In the genomic region with DNA sequence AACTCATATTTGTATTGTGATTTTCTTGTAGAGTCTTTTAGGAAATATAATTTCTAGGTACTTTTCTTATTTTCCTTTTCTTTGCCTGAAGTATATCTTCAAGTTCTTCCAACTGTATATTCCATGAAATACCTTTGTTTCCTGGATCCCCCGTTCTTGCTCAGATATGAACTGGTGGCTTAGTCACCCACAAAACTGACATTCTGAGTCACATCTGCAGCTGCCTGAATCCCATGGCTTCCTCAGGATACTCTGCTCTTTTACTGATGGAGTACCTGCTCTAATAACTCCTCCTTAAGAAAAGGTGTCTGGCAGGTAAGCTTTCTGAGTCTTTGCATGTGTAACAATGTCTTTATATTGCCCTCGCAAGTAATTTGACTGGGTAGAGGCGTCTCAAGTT, we compare ENCODE assay signal across 4 cellular contexts. TPM values are rescaled to one million over a fixed set of nuclear protein-coding genes. Genes with fewer than 3 reads are reported as not detected.
"Had no signal": no experiment of that assay in that cellular context is flagged by ENCODE, and none has a peak within 500 bp of the region (broad histone marks: within the 10 kb centered on the region; RNA-seq: fewer than 3 reads in every experiment).

No MANE protein-coding gene starts in this region.

RNA-seq across cellular contexts. Expression of gene NEK5, which starts 35.0 kb away (rescaled TPM):
- total RNA-seq: activated CD4-positive, alpha-beta T cell treated with anti-CD3 and anti-CD28 coated beads, Interleukin-2, amount 10 ng/mL, durations not matched to agents 24 days and 14 days; activated CD8-positive, alpha-beta memory T cell treated with anti-CD3 and anti-CD28 coated beads for 36 hours; activated T-helper 1 cell treated with anti-CD3 and anti-CD28 coated beads, Interleukin-12 subunit alpha, Interleukin-12 subunit beta, Interleukin-2, Interleukin-4 antibody, amounts not matched to agents 30 ng/mL and 10 ng/mL and 1 ng/mL, durations not matched to agents 14 hours and 24 hours and 36 hours; T-helper 1 cell treated with Interleukin-12 subunit alpha and Interleukin-12 subunit beta and Interleukin-4 antibody, amounts not matched to agents 30 ng/mL and 1 ng/mL, for 36 hours had no signal
